Comparison of ENCODE assay signal across 29 cellular contexts in the genomic region with DNA sequence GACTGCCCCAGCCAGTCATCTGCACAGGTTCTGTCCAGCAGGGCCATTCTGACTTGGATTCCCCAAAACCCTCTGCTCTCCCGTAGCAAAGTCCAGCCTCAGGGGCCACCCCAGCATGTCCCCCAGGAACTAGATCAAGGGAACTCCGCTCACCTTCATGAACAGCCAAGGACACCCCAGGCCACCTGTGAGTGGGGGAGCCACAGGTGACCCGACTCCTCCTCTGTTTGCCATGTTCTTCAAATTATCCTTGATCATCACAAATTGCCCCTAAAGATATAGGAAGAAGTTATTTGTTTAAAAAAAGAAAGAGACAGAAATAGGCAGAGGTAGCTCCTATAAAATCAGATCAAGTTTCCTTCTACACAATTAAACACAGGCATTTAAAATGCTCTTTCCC.
"Had no signal": no experiment of that assay in that cellular context is flagged by ENCODE, and none has a peak within 500 bp of the region (broad histone marks: within the 10 kb centered on the region; RNA-seq: fewer than 3 reads in every experiment).

No MANE protein-coding gene starts in this region.

- H3K27me3 ChIP-seq: pancreas, right lobe of liver, testis, uterus had no signal

- H3K4me3 Mint-ChIP-seq: naive thymus-derived CD4-positive, alpha-beta T cell; natural killer cell; nephron; neural crest cell; stimulated activated memory B cell treated with anti-CD40 and anti-IgM and Interleukin-4, amounts not matched to agents 10 μg/mL and 1 μg/mL and 100 μg/mL, for 72 hours; stimulated activated naive CD8-positive, alpha-beta T cell treated with anti-CD3 and anti-CD28 coated beads, Interleukin-15, amount 100 ng/mL, for 72 hours; type B pancreatic cell had no signal

- H3K4me1 Mint-ChIP-seq: naive thymus-derived CD4-positive, alpha-beta T cell; natural killer cell; stimulated activated memory B cell treated with anti-CD40 and anti-IgM and Interleukin-4, amounts not matched to agents 10 μg/mL and 1 μg/mL and 100 μg/mL, for 72 hours; stimulated activated naive CD8-positive, alpha-beta T cell treated with anti-CD3 and anti-CD28 coated beads, Interleukin-15, amount 100 ng/mL, for 72 hours had no signal

- H3K36me3 Mint-ChIP-seq: naive thymus-derived CD4-positive, alpha-beta T cell; natural killer cell; stimulated activated memory B cell treated with anti-CD40 and anti-IgM and Interleukin-4, amounts not matched to agents 10 μg/mL and 1 μg/mL and 100 μg/mL, for 72 hours; type B pancreatic cell had no signal

- DNase-seq: naive thymus-derived CD4-positive, alpha-beta T cell; natural killer cell; nucleus accumbens; pancreas; psoas muscle; right cardiac atrium; sigmoid colon; small intestine; stimulated activated CD4-positive, alpha-beta T cell treated with anti-CD3 and anti-CD28 coated beads, Interleukin-15, amount 100 ng/mL, for 24 hours; stimulated activated CD4-positive, alpha-beta T cell treated with anti-CD3 and anti-CD28 coated beads, Interleukin-2, amount 100 ng/mL, for 24 hours; stimulated activated CD4-positive, alpha-beta T cell treated with anti-CD3 and anti-CD28 coated beads, Interleukin-2, amount 100 ng/mL, for 48 hours; stimulated activated CD4-positive, alpha-beta T cell treated with anti-CD3 and anti-CD28 coated beads, Interleukin-4, amount 100 ng/mL, for 24 hours; stimulated activated naive CD4-positive, alpha-beta T cell; stimulated activated naive CD8-positive, alpha-beta T cell treated with anti-CD3 and anti-CD28 coated beads, Interleukin-15, amount 100 ng/mL, for 72 hours; stimulated activated naive CD8-positive, alpha-beta T cell treated with anti-CD3 and anti-CD28 coated beads, Interleukin-15, Interleukin-2, amounts not matched to agents 100 U/mL and 50 U/mL, for 24 hours; substantia nigra; testis; tibial artery; transverse colon; upper lobe of right lung; uterus had no signal

- H3K27ac ChIP-seq: neutrophil, pancreas, psoas muscle, right lobe of liver, sigmoid colon, suprapubic skin, testis, tibial artery, transverse colon, upper lobe of right lung, uterus had no signal

- ATAC-seq: naive thymus-derived CD4-positive, alpha-beta T cell; natural killer cell; pancreas; psoas muscle; right cardiac atrium; right lobe of liver; stimulated activated memory B cell treated with anti-CD40 and anti-IgM and Interleukin-4, amounts not matched to agents 10 μg/mL and 1 μg/mL and 100 μg/mL, for 72 hours; stimulated activated naive CD8-positive, alpha-beta T cell treated with anti-CD3 and anti-CD28 coated beads, Interleukin-15, amount 100 ng/mL, for 72 hours; stimulated activated naive CD8-positive, alpha-beta T cell treated with anti-CD3 and anti-CD28 coated beads, Interleukin-15, Interleukin-2, amounts not matched to agents 100 U/mL and 50 U/mL, for 24 hours; upper lobe of right lung had no signal

- H3K9me3 Mint-ChIP-seq: naive thymus-derived CD4-positive, alpha-beta T cell; natural killer cell; nephron; neural crest cell; stimulated activated memory B cell treated with anti-CD40 and anti-IgM and Interleukin-4, amounts not matched to agents 10 μg/mL and 1 μg/mL and 100 μg/mL, for 72 hours; stimulated activated naive CD8-positive, alpha-beta T cell treated with anti-CD3 and anti-CD28 coated beads, Interleukin-15, amount 100 ng/mL, for 72 hours; type B pancreatic cell had no signal

- H3K36me3 ChIP-seq: neutrophil, pancreas, right lobe of liver, sigmoid colon, suprapubic skin, tibial artery, transverse colon, upper lobe of right lung, uterus had no signal

- H3K4me1 ChIP-seq: pancreas, psoas muscle, right lobe of liver, sigmoid colon, suprapubic skin, testis, tibial artery, transverse colon, upper lobe of right lung, uterus had no signal

- H3K27ac Mint-ChIP-seq: naive thymus-derived CD4-positive, alpha-beta T cell; natural killer cell; nephron; progenitor cell of endocrine pancreas; stimulated activated memory B cell treated with anti-CD40 and anti-IgM and Interleukin-4, amounts not matched to agents 10 μg/mL and 1 μg/mL and 100 μg/mL, for 72 hours; stimulated activated naive CD8-positive, alpha-beta T cell treated with anti-CD3 and anti-CD28 coated beads, Interleukin-15, amount 100 ng/mL, for 72 hours; type B pancreatic cell had no signal

- H3K4me3 ChIP-seq: pancreas, psoas muscle, right lobe of liver, sigmoid colon, suprapubic skin, testis, tibial artery, transverse colon, upper lobe of right lung, uterus had no signal

- H3K9me3 ChIP-seq: neutrophil, pancreas, psoas muscle, right lobe of liver, sigmoid colon, suprapubic skin, testis, tibial artery, transverse colon, upper lobe of right lung, uterus had no signal
